In genomic region chr14:21106191-21106505, GRCh38 we compare ENCODE assay signal across 9 cellular contexts. TPM values are rescaled to one million over a fixed set of nuclear protein-coding genes. Genes with fewer than 3 reads are reported as not detected.
A peak's percentile ranks its signal among the peaks of the same experiment; 100 is the strongest.
DNase-seq lines count a peak whose midpoint lies in the region; ATAC-seq and TF ChIP-seq lines count a peak whose summit lies in the region.
"Had no signal": no experiment of that assay in that cellular context is flagged by ENCODE, and none has a peak within 500 bp of the region (broad histone marks: within the 10 kb centered on the region; RNA-seq: fewer than 3 reads in every experiment).

No MANE protein-coding gene starts in this region.

- no peaks in the 10 kb centered on the region for H3K27me3 Mint-ChIP-seq in activated T-helper 17 cell treated with anti-CD3 and anti-CD28 coated beads, Interleukin-2, amount 50 U/mL, for 72 hours
- no peaks in the 10 kb centered on the region for H3K27me3 Mint-ChIP-seq in activated CD8-positive, alpha-beta T cell treated with anti-CD3 and anti-CD28 coated beads for 36 hours

- H3K79me2 ChIP-seq in KMS-11 (ENCODE audit: insufficient read depth, low read depth) (no peaks in the 10 kb centered on the region), smooth muscle cell (ENCODE audit: low read depth) (no peaks in the 10 kb centered on the region)

- no peaks in the 10 kb centered on the region for H3K36me3 Mint-ChIP-seq in activated T-helper 17 cell treated with anti-CD3 and anti-CD28 coated beads, Interleukin-2, amount 50 U/mL, for 72 hours (ENCODE audit: low read depth)
- H3K36me3 Mint-ChIP-seq in activated CD8-positive, alpha-beta T cell treated with anti-CD3 and anti-CD28 coated beads for 36 hours (ENCODE audit: low read depth): no peaks in the 10 kb centered on the region

- no peaks in the 10 kb centered on the region for H3K9me3 ChIP-seq in smooth muscle cell (replicated peaks; ENCODE audit: low read depth)

- no peaks in the 10 kb centered on the region for H3K27me3 ChIP-seq in KMS-11 (ENCODE audit: insufficient read depth, low read depth)
- no peaks in the 10 kb centered on the region for H3K27me3 ChIP-seq in smooth muscle cell (ENCODE audit: low read depth)

- DNase-seq in fibroblast of villous mesenchyme (ENCODE audit: low read depth): peak; percentile 40
- no peak for DNase-seq in smooth muscle cell (lab: John Stamatoyannopoulos, UW; ENCODE audit: unreplicated experiment)
- no peak for DNase-seq in activated CD8-positive, alpha-beta T cell treated with anti-CD3 and anti-CD28 coated beads for 36 hours
- DNase-seq in medulla oblongata (ENCODE audit: extremely low spot score): no peak
- DNase-seq in AG08395 (ENCODE audit: low spot score): no peak

- peaks cover 34% of the 10 kb centered on the region for H3K4me1 Mint-ChIP-seq in activated T-helper 17 cell treated with anti-CD3 and anti-CD28 coated beads, Interleukin-2, amount 50 U/mL, for 72 hours
- H3K4me1 Mint-ChIP-seq in activated CD8-positive, alpha-beta T cell treated with anti-CD3 and anti-CD28 coated beads for 36 hours (ENCODE audit: low read depth): peaks cover 34% of the 10 kb centered on the region

- CTCF ChIA-PET in activated CD8-positive, alpha-beta T cell treated with anti-CD3 and anti-CD28 coated beads for 36 hours (lab: Charles Lee): interaction anchor here (0.8 to 13.2 kb wide), 12 partner anchors 12 to 115 kb away, joined by 3 to 267 read pairs (median 11); no protein-coding TSS in a partner anchor

- H3K4me2 ChIP-seq in KMS-11 (peak overlapping the region; percentile 51), smooth muscle cell (peak overlapping the region; percentile 77)

- H2AFZ ChIP-seq in KMS-11 (ENCODE audit: low read depth) (peak overlapping the region; percentile 56), smooth muscle cell (ENCODE audit: low read depth) (peak overlapping the region; percentile 84)

- ATAC-seq in activated T-helper 17 cell treated with anti-CD3 and anti-CD28 coated beads, Interleukin-2, amount 50 U/mL, for 72 hours (replicated peaks): no peak
- ATAC-seq in activated CD8-positive, alpha-beta T cell treated with anti-CD3 and anti-CD28 coated beads for 36 hours: no peak
- ATAC-seq in HG02642 (IDR thresholded peaks at IDR 0.05; ENCODE audit: poor library complexity, unreplicated experiment): no peak

- H3K9ac ChIP-seq in KMS-11 (no peak overlapping the region), smooth muscle cell (ENCODE audit: low read depth) (no peak overlapping the region)

- H3K27ac Mint-ChIP-seq in activated T-helper 17 cell treated with anti-CD3 and anti-CD28 coated beads, Interleukin-2, amount 50 U/mL, for 72 hours: no peak overlapping the region
- H3K27ac Mint-ChIP-seq in activated CD8-positive, alpha-beta T cell treated with anti-CD3 and anti-CD28 coated beads for 36 hours: no peak overlapping the region

- H3K27ac ChIP-seq in KMS-11 (peak overlapping the region; percentile 40; the same call in 1 of the 2 replicates), smooth muscle cell (ENCODE audit: low read depth) (no peak overlapping the region)

- WGBS in smooth muscle cell (ENCODE audit: low lambda C conversion rate): 63% methylated on average over 4 of the region's 4 CpGs

- POLR2A ChIA-PET in activated CD8-positive, alpha-beta T cell treated with anti-CD3 and anti-CD28 coated beads for 36 hours (lab: Charles Lee): interaction anchor here (1.1 kb wide), 1 partner anchor 18 kb away, joined by 3 read pairs; no protein-coding TSS in a partner anchor

- peaks cover 9% of the 10 kb centered on the region for H3F3A ChIP-seq in smooth muscle cell (ENCODE audit: low read depth)

- H3K4me1 ChIP-seq in KMS-11 (ENCODE audit: low read depth, poor library complexity, severe bottlenecking) (peaks cover 76% of the 10 kb centered on the region), smooth muscle cell (ENCODE audit: low read depth) (peaks cover 28% of the 10 kb centered on the region)

- TF ChIP-seq CTCF in KMS-11 (conservative IDR thresholded peaks at IDR 0.05; ENCODE audit: low read depth, low read length): no peak
- no peak for TF ChIP-seq CTCF in fibroblast of villous mesenchyme (IDR thresholded peaks at IDR 0.05; ENCODE audit: insufficient read depth, low read depth, low read length)
- no peak for TF ChIP-seq CTCF in smooth muscle cell (IDR thresholded peaks at IDR 0.05; ENCODE audit: borderline replicate concordance, insufficient read depth, poor library complexity, severe bottlenecking)
- no peak for TF ChIP-seq CTCF in activated CD8-positive, alpha-beta T cell treated with anti-CD3 and anti-CD28 coated beads for 36 hours (IDR thresholded peaks at IDR 0.05)

- intact Hi-C loops in activated CD8-positive, alpha-beta T cell treated with anti-CD3 and anti-CD28 coated beads for 36 hours (cut with micrococcal nuclease): loop anchor here (2.0 kb wide), 1 partner anchor 37 kb away; no protein-coding TSS in a partner anchor

- no peaks in the 10 kb centered on the region for H3K9me3 Mint-ChIP-seq in activated T-helper 17 cell treated with anti-CD3 and anti-CD28 coated beads, Interleukin-2, amount 50 U/mL, for 72 hours
- H3K9me3 Mint-ChIP-seq in activated CD8-positive, alpha-beta T cell treated with anti-CD3 and anti-CD28 coated beads for 36 hours: no peaks in the 10 kb centered on the region

- peak overlapping the region; percentile 47 for H3K4me3 Mint-ChIP-seq in activated T-helper 17 cell treated with anti-CD3 and anti-CD28 coated beads, Interleukin-2, amount 50 U/mL, for 72 hours
- H3K4me3 Mint-ChIP-seq in activated CD8-positive, alpha-beta T cell treated with anti-CD3 and anti-CD28 coated beads for 36 hours: no peak overlapping the region

- no peaks in the 10 kb centered on the region for H3K36me3 ChIP-seq in KMS-11 (ENCODE audit: insufficient read depth)
- H3K36me3 ChIP-seq in smooth muscle cell (ENCODE audit: low read depth): no peaks in the 10 kb centered on the region

- H4K20me1 ChIP-seq in KMS-11 (ENCODE audit: insufficient read depth) (no peaks in the 10 kb centered on the region), smooth muscle cell (ENCODE audit: low read depth) (no peaks in the 10 kb centered on the region)

- H3K4me3 ChIP-seq in KMS-11 (IDR thresholded peaks at IDR 0.05; ENCODE audit: insufficient read depth, low read depth, low read length) (no peak overlapping the region), fibroblast of villous mesenchyme (ENCODE audit: low read depth, low read length) (no peak overlapping the region), smooth muscle cell (no peak overlapping the region)

RNA-seq across cellular contexts. Expression of gene TMEM253, which starts 5.3 kb away (rescaled TPM):
- total RNA-seq in activated T-helper 17 cell treated with anti-CD3 and anti-CD28 coated beads, Interleukin-2, amount 50 U/mL, for 72 hours: not detected
- total RNA-seq in fibroblast of villous mesenchyme (0.64 TPM in 1 of 2 replicates, not detected in the other), smooth muscle cell (1.0 TPM in 1 of 2 replicates, not detected in the other)
- 0.41 TPM in 1 of 2 replicates, not detected in the other for polyA plus RNA-seq in smooth muscle cell
- not detected for total RNA-seq in activated CD8-positive, alpha-beta T cell treated with anti-CD3 and anti-CD28 coated beads for 36 hours
- total RNA-seq: Daoy had no signal

RNA-seq across cellular contexts. Expression of gene ZNF219, which starts 7.7 kb away (rescaled TPM):
- 10 to 100 TPM in 1 of 2 donors, 1 to 10 TPM in 1; 9.6 to 18.3 TPM for total RNA-seq in activated T-helper 17 cell treated with anti-CD3 and anti-CD28 coated beads, Interleukin-2, amount 50 U/mL, for 72 hours
- 1.7 and 2.6 TPM in 2 replicates for total RNA-seq in fibroblast of villous mesenchyme
- 10.0 and 15.2 TPM in 2 replicates for total RNA-seq in smooth muscle cell
- 8.8 and 12.6 TPM in 2 replicates for polyA plus RNA-seq in smooth muscle cell
- 1 to 10 TPM; 7.2 to 8.2 TPM for total RNA-seq in activated CD8-positive, alpha-beta T cell treated with anti-CD3 and anti-CD28 coated beads for 36 hours

RNA-seq across cellular contexts. Expression of gene ARHGEF40, which starts 36.0 kb away (rescaled TPM):
- total RNA-seq in activated T-helper 17 cell treated with anti-CD3 and anti-CD28 coated beads, Interleukin-2, amount 50 U/mL, for 72 hours: under 1 TPM in 1 of 2 donors, not detected in 1; 0.26 TPM
- 39.6 and 45.3 TPM in 2 replicates for total RNA-seq in fibroblast of villous mesenchyme
- total RNA-seq in smooth muscle cell: 53.1 and 74.4 TPM in 2 replicates
- 67.8 and 73.5 TPM in 2 replicates for polyA plus RNA-seq in smooth muscle cell
- total RNA-seq in activated CD8-positive, alpha-beta T cell treated with anti-CD3 and anti-CD28 coated beads for 36 hours: under 1 TPM; 0.18 to 0.23 TPM

RNA-seq across cellular contexts. Expression of gene RNASE8, which starts 48.5 kb away (rescaled TPM):
- not detected for total RNA-seq in activated T-helper 17 cell treated with anti-CD3 and anti-CD28 coated beads, Interleukin-2, amount 50 U/mL, for 72 hours
- not detected in 2 replicates for total RNA-seq in fibroblast of villous mesenchyme
- total RNA-seq in smooth muscle cell: not detected in 2 replicates
- polyA plus RNA-seq in smooth muscle cell: not detected in 2 replicates
- total RNA-seq in activated CD8-positive, alpha-beta T cell treated with anti-CD3 and anti-CD28 coated beads for 36 hours: not detected
- total RNA-seq: Daoy had no signal

RNA-seq across cellular contexts. Expression of gene OR5AU1, which starts 49.7 kb away (rescaled TPM):
- total RNA-seq in activated T-helper 17 cell treated with anti-CD3 and anti-CD28 coated beads, Interleukin-2, amount 50 U/mL, for 72 hours: not detected
- under 0.01 TPM in 1 of 2 replicates, not detected in the other for total RNA-seq in fibroblast of villous mesenchyme
- total RNA-seq in smooth muscle cell: not detected in 2 replicates
- polyA plus RNA-seq in smooth muscle cell: not detected in 2 replicates
- under 1 TPM in 1 of 2 experiments, not detected in 1; 0.07 TPM for total RNA-seq in activated CD8-positive, alpha-beta T cell treated with anti-CD3 and anti-CD28 coated beads for 36 hours
- total RNA-seq: Daoy had no signal

Comparison
In these comparisons a context has a peak if more than half of its experiments do, and no peak if none do; other contexts are left out.
1. RNA of gene ARHGEF40, which starts 36.0 kb away (total RNA-seq): 53.1 to 74.4 TPM in smooth muscle cell and 39.6 to 45.3 TPM in fibroblast of villous mesenchyme; 0.26 TPM in activated T-helper 17 cell treated with anti-CD3 and anti-CD28 coated beads, Interleukin-2, amount 50 U/mL, for 72 hours and 0.18 to 0.23 TPM in activated CD8-positive, alpha-beta T cell treated with anti-CD3 and anti-CD28 coated beads for 36 hours; every median in the first group is over 10 times any median in the second.